ENCODE assay signal across 11 cellular contexts in genomic region chr22:26902401-26903029, GRCh38.
DNase-seq lines count a peak whose midpoint lies in the region; ATAC-seq and TF ChIP-seq lines count a peak whose summit lies in the region.
"Had no signal": no experiment of that assay in that cellular context is flagged by ENCODE, and none has a peak within 500 bp of the region (broad histone marks: within the 10 kb centered on the region; RNA-seq: fewer than 3 reads in every experiment).

No MANE protein-coding gene starts in this region.

- WGBS in endodermal cell (ENCODE audit: insufficient coverage in 1 of 2, insufficient read length in 1 of 2), 2 experiments: 7 to 30% methylated on average over 5 to 7 of the region's 7 CpGs

- no peak overlapping the region for H3K27ac ChIP-seq in endodermal cell (ENCODE audit: low read depth, low read length)
- H3K27ac ChIP-seq: epithelial cell of prostate had no signal

- H3K36me3 Mint-ChIP-seq in Calu3 (ENCODE audit: insufficient read depth, unreplicated experiment) (no peaks in the 10 kb centered on the region), endodermal cell (ENCODE audit: low read depth) (no peaks in the 10 kb centered on the region), neural crest cell (ENCODE audit: low read depth) (peaks cover 3% of the 10 kb centered on the region)

- peak overlapping the region; percentile 32 for H3K4me3 Mint-ChIP-seq in Calu3 (ENCODE audit: low read depth, unreplicated experiment)
- H3K4me3 Mint-ChIP-seq in endodermal cell: peak overlapping the region; percentile 56
- peak overlapping the region; percentile 88 for H3K4me3 Mint-ChIP-seq in neural crest cell

- H3K27me3 ChIP-seq in NT2/D1 (ENCODE audit: insufficient read depth, insufficient read length) (peaks cover 25% of the 10 kb centered on the region), endodermal cell (ENCODE audit: control insufficient read depth, insufficient read depth, low read length, poor library complexity, severe bottlenecking) (peaks cover 18% of the 10 kb centered on the region)

- H3K9me3 ChIP-seq in NT2/D1 (ENCODE audit: insufficient read depth, low read length) (no peaks in the 10 kb centered on the region), endodermal cell (ENCODE audit: control insufficient read depth, low read length) (no peaks in the 10 kb centered on the region)

- H3K4me1 Mint-ChIP-seq in Calu3 (ENCODE audit: low read depth, unreplicated experiment) (peaks cover 21% of the 10 kb centered on the region), endodermal cell (peaks cover 19% of the 10 kb centered on the region), neural crest cell (peaks cover 31% of the 10 kb centered on the region)

- CTCF ChIA-PET in Calu3 (lab: Charles Lee): interaction anchor here (0.7 kb wide), 2 partner anchors 431 to 450 kb away, joined by 4 to 5 read pairs; no protein-coding TSS in a partner anchor

- H3K9ac ChIP-seq in NT2/D1 (ENCODE audit: insufficient read length, low read depth): peak overlapping the region; percentile 42
- no peak overlapping the region for H3K9ac ChIP-seq in endodermal cell (ENCODE audit: extremely low read depth, low read length, poor library complexity, severe bottlenecking)

- H3K27ac Mint-ChIP-seq in Calu3 (ENCODE audit: unreplicated experiment) (no peak overlapping the region), endodermal cell (no peak overlapping the region), neural crest cell (ENCODE audit: unreplicated experiment) (no peak overlapping the region)

- TF ChIP-seq CTCF in Calu3 (IDR thresholded peaks at IDR 0.05; ENCODE audit: unreplicated experiment) (no peak), endodermal cell (conservative IDR thresholded peaks at IDR 0.05) (no peak), neural crest cell (conservative IDR thresholded peaks at IDR 0.05) (no peak)

- intact Hi-C loops in Calu3 (cut with micrococcal nuclease; ENCODE audit: unreplicated experiment): no loop called here

- no peak for ATAC-seq in HG03521 (IDR thresholded peaks at IDR 0.05; ENCODE audit: unreplicated experiment)

- H3K4me3 ChIP-seq in NT2/D1 (ENCODE audit: insufficient read length, low read depth) (peak overlapping the region; percentile 37), endodermal cell (ENCODE audit: low read length) (peak overlapping the region; percentile 74)

- BruUV-seq in Calu3 (replicated peaks; lab: Mats Ljungman, UMichigan): no TSS peak

- H3K9me3 Mint-ChIP-seq in Calu3 (ENCODE audit: low read depth, unreplicated experiment) (peaks cover 4% of the 10 kb centered on the region), endodermal cell (no peaks in the 10 kb centered on the region), neural crest cell (peaks cover 4% of the 10 kb centered on the region)

- H3K36me3 ChIP-seq in NT2/D1 (ENCODE audit: insufficient read depth, insufficient read length, low read length) (no peaks in the 10 kb centered on the region), endodermal cell (ENCODE audit: control insufficient read depth, insufficient read depth, low read length) (no peaks in the 10 kb centered on the region)

- H3K4me1 ChIP-seq in NT2/D1 (ENCODE audit: insufficient read depth, insufficient read length) (peaks cover 9% of the 10 kb centered on the region), endodermal cell (ENCODE audit: control insufficient read depth, insufficient read depth, low read length) (no peaks in the 10 kb centered on the region)

- H3K27me3 Mint-ChIP-seq in Calu3 (ENCODE audit: unreplicated experiment): peaks cover 66% of the 10 kb centered on the region
- peaks cover 36% of the 10 kb centered on the region for H3K27me3 Mint-ChIP-seq in endodermal cell (ENCODE audit: insufficient read depth)
- H3K27me3 Mint-ChIP-seq in neural crest cell (ENCODE audit: low read depth): peaks cover 6% of the 10 kb centered on the region

- DNase-seq in Calu3 (no peak), NT2/D1 (ENCODE audit: low read depth, low spot score) (no peak), endodermal cell (no peak), neural crest cell (ENCODE audit: low read depth, low spot score) (no peak), mucosa of gallbladder (ENCODE audit: low spot score) (no peak), occipital lobe (lab: John Stamatoyannopoulos, UW) (no peak)
- DNase-seq: CD4-positive, CD25-positive, alpha-beta regulatory T cell; NCI-H146; stimulated activated naive CD4-positive, alpha-beta T cell treated with Interleukin-2 at 50 U/mL for 16 hours had no signal

Comparison
In these comparisons a context has a peak if more than half of its experiments do, and no peak if none do; other contexts are left out.
1. H3K4me3 Mint-ChIP-seq: peak in every context shown above with its lines; median percentile 88 in neural crest cell; 56 in endodermal cell; 32 in Calu3.